Comparison of ENCODE assay signal across 1 cellular context in the genomic region with DNA sequence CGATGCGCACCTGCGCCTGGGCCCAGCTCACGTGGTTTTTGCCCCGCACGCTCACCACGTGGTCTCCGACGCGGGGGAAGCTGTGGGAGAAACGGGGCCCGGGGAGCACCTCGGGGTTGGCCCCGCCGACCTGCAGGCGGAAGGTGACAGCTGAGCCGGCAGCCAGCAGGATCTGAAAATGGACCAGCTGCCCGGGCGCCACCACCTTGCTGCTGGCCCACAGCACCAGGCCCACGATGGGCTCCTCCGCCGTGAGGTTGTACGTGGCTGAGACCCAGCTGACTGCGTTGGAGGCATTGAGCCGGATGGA. TPM values are rescaled to one million over a fixed set of nuclear protein-coding genes. Genes with fewer than 3 reads are reported as not detected.
"Had no signal": no experiment of that assay in that cellular context is flagged by ENCODE, and none has a peak within 500 bp of the region (broad histone marks: within the 10 kb centered on the region; RNA-seq: fewer than 3 reads in every experiment).

No MANE protein-coding gene starts in this region.

RNA-seq across cellular contexts. Expression of gene RAB26, which starts 39.2 kb away (rescaled TPM):
- total RNA-seq: GM23248 had no signal
